ENCODE assay signal across 29 cellular contexts in the genomic region with DNA sequence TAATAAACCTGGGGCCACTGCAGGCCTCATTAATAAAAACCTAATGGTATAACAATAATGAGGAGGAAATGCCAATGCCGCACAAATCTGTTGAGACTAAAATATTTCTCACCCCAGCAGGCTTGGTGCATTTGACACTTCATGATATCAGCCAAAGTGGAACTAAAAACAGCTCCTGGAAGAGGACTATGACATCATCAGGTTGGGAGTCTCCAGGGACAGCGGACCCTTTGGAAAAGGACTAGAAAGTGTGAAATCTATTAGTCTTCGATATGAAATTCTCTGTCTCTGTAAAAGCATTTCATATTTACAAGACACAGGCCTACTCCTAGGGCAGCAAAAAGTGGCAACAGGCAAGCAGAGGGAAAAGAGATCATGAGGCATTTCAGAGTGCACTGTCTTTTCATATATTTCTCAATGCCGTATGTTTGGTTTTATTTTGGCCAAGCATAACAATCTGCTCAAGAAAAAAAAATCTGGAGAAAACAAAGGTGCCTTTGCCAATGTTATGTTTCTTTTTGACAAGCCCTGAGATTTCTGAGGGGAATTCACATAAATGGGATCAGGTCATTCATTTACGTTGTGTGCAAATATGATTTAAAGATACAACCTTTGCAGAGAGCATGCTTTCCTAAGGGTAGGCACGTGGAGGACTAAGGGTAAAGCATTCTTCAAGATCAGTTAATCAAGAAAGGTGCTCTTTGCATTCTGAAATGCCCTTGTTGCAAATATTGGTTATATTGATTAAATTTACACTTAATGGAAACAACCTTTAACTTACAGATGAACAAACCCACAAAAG.
"Had no signal": no experiment of that assay in that cellular context is flagged by ENCODE, and none has a peak within 500 bp of the region (broad histone marks: within the 10 kb centered on the region; RNA-seq: fewer than 3 reads in every experiment).

No MANE protein-coding gene starts in this region.

- H3K4me3 ChIP-seq: left lung, lower lobe of right lung, neural progenitor cell, ovary, right atrium auricular region, spleen, tibial nerve, uterus had no signal

- H3K27ac ChIP-seq: left lung, lower lobe of right lung, neural progenitor cell, neutrophil, ovary, right atrium auricular region, spleen, tibial nerve, uterus had no signal

- ATAC-seq: left colon; left lung; lower lobe of right lung; natural killer cell; sciatic nerve; stimulated activated effector memory CD8-positive, alpha-beta T cell treated with anti-CD3 and anti-CD28 coated beads, Interleukin-12 subunit alpha, Interleukin-12 subunit beta, amount 100 ng/mL, for 72 hours; stimulated activated naive CD8-positive, alpha-beta T cell treated with anti-CD3 and anti-CD28 coated beads, Interleukin-15, amount 100 ng/mL, for 72 hours had no signal

- H3K4me3 Mint-ChIP-seq: immature natural killer cell; mesothelial cell of epicardium; naive B cell; natural killer cell; nephron progenitor cell; neural progenitor cell; stimulated activated effector memory CD8-positive, alpha-beta T cell treated with anti-CD3 and anti-CD28 coated beads, Interleukin-12 subunit alpha, Interleukin-12 subunit beta, amount 100 ng/mL, for 72 hours; stimulated activated naive CD8-positive, alpha-beta T cell treated with anti-CD3 and anti-CD28 coated beads, Interleukin-15, amount 100 ng/mL, for 72 hours; type B pancreatic cell had no signal

- H3K4me1 Mint-ChIP-seq: immature natural killer cell; mesothelial cell of epicardium; naive B cell; natural killer cell; nephron progenitor cell; neural progenitor cell; stimulated activated effector memory CD8-positive, alpha-beta T cell treated with anti-CD3 and anti-CD28 coated beads, Interleukin-12 subunit alpha, Interleukin-12 subunit beta, amount 100 ng/mL, for 72 hours; stimulated activated naive CD8-positive, alpha-beta T cell treated with anti-CD3 and anti-CD28 coated beads, Interleukin-15, amount 100 ng/mL, for 72 hours had no signal

- H3K36me3 ChIP-seq: left lung, lower lobe of right lung, neural progenitor cell, neutrophil, ovary, right atrium auricular region, spleen, tibial nerve, uterus had no signal

- H3K36me3 Mint-ChIP-seq: immature natural killer cell; mesothelial cell of epicardium; naive B cell; natural killer cell; neural progenitor cell; stimulated activated effector memory CD8-positive, alpha-beta T cell treated with anti-CD3 and anti-CD28 coated beads, Interleukin-12 subunit alpha, Interleukin-12 subunit beta, amount 100 ng/mL, for 72 hours; type B pancreatic cell had no signal

- H2AFZ ChIP-seq: neural progenitor cell had no signal

- DNase-seq: hypothalamus; immature natural killer cell; kidney; left colon; left lung; lower lobe of right lung; mammary epithelial cell; mesenchymal stem cell; naive B cell; natural killer cell; nephron progenitor cell; occipital lobe; ovary; small intestine; spleen; stimulated activated CD4-positive, alpha-beta T cell treated with anti-CD3 and anti-CD28 coated beads, Interleukin-4, amount 100 ng/mL, for 24 hours; stimulated activated naive CD4-positive, alpha-beta T cell treated with Interleukin-2 at 50 U/mL for 16 hours; stimulated activated naive CD8-positive, alpha-beta T cell treated with anti-CD3 and anti-CD28 coated beads, Interleukin-15, amount 100 ng/mL, for 72 hours; uterus had no signal

- H3K9ac ChIP-seq: neural progenitor cell had no signal

- H3K4me1 ChIP-seq: left lung, lower lobe of right lung, neural progenitor cell, right atrium auricular region, spleen, tibial nerve, uterus had no signal

- FAIRE-seq: islet of Langerhans had no signal

- H3K4me2 ChIP-seq: neural progenitor cell had no signal

- H3K27ac Mint-ChIP-seq: immature natural killer cell; mesothelial cell of epicardium; natural killer cell; nephron progenitor cell; neural progenitor cell; progenitor cell of endocrine pancreas; stimulated activated effector memory CD8-positive, alpha-beta T cell treated with anti-CD3 and anti-CD28 coated beads, Interleukin-12 subunit alpha, Interleukin-12 subunit beta, amount 100 ng/mL, for 72 hours; stimulated activated naive CD8-positive, alpha-beta T cell treated with anti-CD3 and anti-CD28 coated beads, Interleukin-15, amount 100 ng/mL, for 72 hours; type B pancreatic cell had no signal

- H3K27me3 Mint-ChIP-seq: naive B cell; progenitor cell of endocrine pancreas; stimulated activated naive CD8-positive, alpha-beta T cell treated with anti-CD3 and anti-CD28 coated beads, Interleukin-15, amount 100 ng/mL, for 72 hours; type B pancreatic cell had no signal

- H3K9me3 Mint-ChIP-seq: nephron progenitor cell; stimulated activated naive CD8-positive, alpha-beta T cell treated with anti-CD3 and anti-CD28 coated beads, Interleukin-15, amount 100 ng/mL, for 72 hours; type B pancreatic cell had no signal

- H3K27me3 ChIP-seq: left lung, neural progenitor cell, neutrophil, ovary, right atrium auricular region, spleen, tibial nerve, uterus had no signal

- H3K9me3 ChIP-seq: lower lobe of right lung, neutrophil, ovary, right atrium auricular region, tibial nerve, uterus had no signal
